ENCODE assay signal across 24 cellular contexts in the genomic region with DNA sequence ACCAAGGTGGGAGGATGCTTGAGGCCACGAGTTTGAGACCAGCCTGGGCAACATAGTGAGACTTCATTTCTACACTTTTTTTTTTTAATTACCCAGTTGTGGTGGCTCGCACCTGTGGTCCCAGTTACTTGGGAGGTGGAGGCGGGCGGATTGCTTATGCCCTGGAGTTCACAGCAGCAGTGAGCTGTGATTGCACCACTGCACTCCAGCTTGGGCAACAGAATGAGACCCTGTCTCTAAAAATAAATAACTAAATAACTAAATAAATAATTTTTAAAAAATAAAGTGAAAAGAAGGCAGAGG. TPM values are rescaled to one million over a fixed set of nuclear protein-coding genes. Genes with fewer than 3 reads are reported as not detected.
A peak's percentile ranks its signal among the peaks of the same experiment; 100 is the strongest.
DNase-seq lines count a peak whose midpoint lies in the region; ATAC-seq and TF ChIP-seq lines count a peak whose summit lies in the region.
"Had no signal": no experiment of that assay in that cellular context is flagged by ENCODE, and none has a peak within 500 bp of the region (broad histone marks: within the 10 kb centered on the region; RNA-seq: fewer than 3 reads in every experiment).

No MANE protein-coding gene starts in this region.

- no peak overlapping the region for H3K27ac ChIP-seq in CD8-positive, alpha-beta T cell (ENCODE audit: low read depth, low read length)
- H3K27ac ChIP-seq: dorsolateral prefrontal cortex had no signal

- peak; percentile 44 for DNase-seq in activated CD4-positive, CD25-positive, alpha-beta regulatory T cell treated with anti-CD3 and anti-CD28 coated beads, Interleukin-2, amount 50 U/mL, for 72 hours
- no peak for DNase-seq in activated CD4-positive, CD25-positive, alpha-beta regulatory T cell (lab: John Stamatoyannopoulos, UW)
- no peak for DNase-seq in CD8-positive, alpha-beta T cell
- DNase-seq in natural killer cell (no peak), NCI-H82 treated with DMSO at 0.1 percent for 48 hours (lab: John Stamatoyannopoulos, UW; ENCODE audit: unreplicated experiment) (no peak), NCI-H2227 treated with DMSO at 0.1 percent for 48 hours (lab: John Stamatoyannopoulos, UW) (no peak), NOMO-1 treated with DMSO at 0.1 percent for 48 hours (lab: John Stamatoyannopoulos, UW; ENCODE audit: unreplicated experiment) (no peak)
- DNase-seq: amniotic stem cell, dorsolateral prefrontal cortex, EL, foreskin melanocyte, hypothalamus, kidney, lower lobe of right lung, NCI-H146, NCI-H2171, small intestine had no signal

- H3K27me3 ChIP-seq in CD8-positive, alpha-beta T cell (ENCODE audit: insufficient read depth, low read length) = no peaks in the 10 kb centered on the region

- H3K4me1 Mint-ChIP-seq in CD8-positive, alpha-beta T cell (ENCODE audit: low read depth) = peaks cover 40% of the 10 kb centered on the region
- H3K4me1 Mint-ChIP-seq in activated naive CD8-positive, alpha-beta T cell (ENCODE audit: low read depth) = peaks cover 33% of the 10 kb centered on the region
- H3K4me1 Mint-ChIP-seq in natural killer cell = peaks cover 30 to 33% of the 10 kb centered on the region in 2 donors

- H3K36me3 ChIP-seq in CD8-positive, alpha-beta T cell (ENCODE audit: insufficient read depth, low read length) = no peaks in the 10 kb centered on the region
- H3K36me3 ChIP-seq: lower lobe of right lung had no signal

- no peaks in the 10 kb centered on the region for H3K27me3 Mint-ChIP-seq in CD8-positive, alpha-beta T cell (ENCODE audit: low read depth)
- no peaks in the 10 kb centered on the region for H3K27me3 Mint-ChIP-seq in activated naive CD8-positive, alpha-beta T cell
- no peaks in the 10 kb centered on the region for H3K27me3 Mint-ChIP-seq in natural killer cell (ENCODE audit: low read depth in 2 of 2)

- no peak for TF ChIP-seq CTCF in CD8-positive, alpha-beta T cell (IDR thresholded peaks at IDR 0.05)
- no peak for TF ChIP-seq CTCF in natural killer cell (IDR thresholded peaks at IDR 0.05)

- H3K36me3 Mint-ChIP-seq in CD8-positive, alpha-beta T cell = no peaks in the 10 kb centered on the region
- no peaks in the 10 kb centered on the region for H3K36me3 Mint-ChIP-seq in activated naive CD8-positive, alpha-beta T cell
- H3K36me3 Mint-ChIP-seq in natural killer cell = no peaks in the 10 kb centered on the region
- H3K36me3 Mint-ChIP-seq: type B pancreatic cell had no signal

- no peak overlapping the region for H3K4me3 Mint-ChIP-seq in CD8-positive, alpha-beta T cell
- H3K4me3 Mint-ChIP-seq in activated naive CD8-positive, alpha-beta T cell = no peak overlapping the region
- H3K4me3 Mint-ChIP-seq in natural killer cell = peak overlapping the region; percentile 73
- H3K4me3 Mint-ChIP-seq: type B pancreatic cell had no signal

- H3K4me3 ChIP-seq in CD8-positive, alpha-beta T cell (ENCODE audit: low read depth, low read length) = no peak overlapping the region
- H3K4me3 ChIP-seq: dorsolateral prefrontal cortex, lower lobe of right lung had no signal

- ATAC-seq in CD8-positive, alpha-beta T cell = no peak
- no peak for ATAC-seq in natural killer cell

- POLR2A ChIA-PET in CD8-positive, alpha-beta T cell (lab: Charles Lee) = interaction anchor here (1.0 to 1.5 kb wide), 2 partner anchors 16 to 70 kb away, joined by 3 to 6 read pairs; a partner anchor contains a TSS

- CTCF ChIA-PET in CD8-positive, alpha-beta T cell (lab: Charles Lee) = interaction anchor here (0.8 to 7.3 kb wide), 2 partner anchors 12 to 15 kb away, joined by 4 to 41 read pairs; no protein-coding TSS in a partner anchor

- intact Hi-C loops in CD8-positive, alpha-beta T cell (cut with DNase I, micrococcal nuclease) = loop anchor here (5.0 kb wide), 1 partner anchor 71 kb away; a partner anchor contains a TSS
- intact Hi-C loops in natural killer cell (cut with micrococcal nuclease) = loop anchor here (5.0 kb wide), 1 partner anchor 71 kb away; a partner anchor contains a TSS

- no peaks in the 10 kb centered on the region for H3K9me3 Mint-ChIP-seq in CD8-positive, alpha-beta T cell
- no peaks in the 10 kb centered on the region for H3K9me3 Mint-ChIP-seq in activated naive CD8-positive, alpha-beta T cell (ENCODE audit: low read depth)
- no peaks in the 10 kb centered on the region for H3K9me3 Mint-ChIP-seq in natural killer cell
- H3K9me3 Mint-ChIP-seq: type B pancreatic cell had no signal

- H3K27ac Mint-ChIP-seq in CD8-positive, alpha-beta T cell = peak overlapping the region; percentile 98
- peak overlapping the region; percentile 34 for H3K27ac Mint-ChIP-seq in activated naive CD8-positive, alpha-beta T cell
- peak overlapping the region; percentile 88 to 94 for H3K27ac Mint-ChIP-seq in natural killer cell
- H3K27ac Mint-ChIP-seq: type B pancreatic cell had no signal

- peaks cover 54% of the 10 kb centered on the region for H3K4me1 ChIP-seq in CD8-positive, alpha-beta T cell (ENCODE audit: insufficient read depth, low read length)

- no peaks in the 10 kb centered on the region for H3K9me3 ChIP-seq in CD8-positive, alpha-beta T cell (ENCODE audit: low read length)
- H3K9me3 ChIP-seq: lower lobe of right lung had no signal

RNA-seq across cellular contexts. Expression of a gene that starts 9.3 kb away (rescaled TPM):
- total RNA-seq in CD8-positive, alpha-beta T cell = under 1 TPM; 0.22 to 0.35 TPM
- 1 to 10 TPM in 2 of 3 donors, under 1 TPM in 1; 0.35 to 1.8 (median 1.2) TPM for total RNA-seq in natural killer cell
- total RNA-seq: A172, cardiac septum, epithelial cell of proximal tubule, pulmonary artery endothelial cell, SK-MEL-5 had no signal

RNA-seq across cellular contexts. Expression of a gene that starts 42.7 kb away (rescaled TPM):
- under 1 TPM; 0.64 to 0.98 TPM for total RNA-seq in CD8-positive, alpha-beta T cell
- total RNA-seq in natural killer cell = 1 to 10 TPM; 1.7 to 7.1 (median 6.1) TPM
- total RNA-seq: A172, epithelial cell of proximal tubule had no signal

Comparison
In these comparisons a context has a peak if more than half of its experiments do, and no peak if none do; other contexts are left out.
1. H3K27ac Mint-ChIP-seq: peak in every context shown above with its lines; median percentile 98 in CD8-positive, alpha-beta T cell; 91 in natural killer cell; 34 in activated naive CD8-positive, alpha-beta T cell.